26 cellular contexts compared by ENCODE assay signal in the genomic region with DNA sequence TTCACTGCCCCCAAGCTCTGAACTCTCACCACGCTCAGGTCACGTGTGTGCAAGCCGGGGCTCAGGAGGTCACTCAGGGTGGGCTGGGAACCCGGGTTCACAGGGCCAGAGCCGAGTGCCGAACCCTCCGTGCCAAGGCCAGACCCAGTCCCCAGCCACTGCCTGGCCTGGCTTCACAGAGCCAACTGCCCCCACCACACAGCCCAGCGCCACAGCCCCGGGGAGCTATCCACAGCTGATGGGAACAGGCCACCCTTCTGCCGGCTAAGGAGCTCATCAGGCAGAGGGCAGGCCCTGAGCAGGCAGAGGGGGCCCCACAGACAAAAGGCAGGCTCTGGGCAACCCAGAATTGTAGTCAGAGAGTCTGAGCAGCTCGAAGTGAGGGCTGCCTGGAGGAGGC.
A peak's percentile ranks its signal among the peaks of the same experiment; 100 is the strongest.
DNase-seq lines count a peak whose midpoint lies in the region; ATAC-seq, FAIRE-seq and TF ChIP-seq lines count a peak whose summit lies in the region.
"Had no signal": no experiment of that assay in that cellular context is flagged by ENCODE, and none has a peak within 500 bp of the region (broad histone marks: within the 10 kb centered on the region; RNA-seq: fewer than 3 reads in every experiment).

No MANE protein-coding gene starts in this region.

- H3K36me3 ChIP-seq in IMR-90 (ENCODE audit: control insufficient read depth, insufficient read depth, low read length) (no peaks in the 10 kb centered on the region), astrocyte (ENCODE audit: insufficient read depth, low read length) (no peaks in the 10 kb centered on the region), mesenchymal stem cell (ENCODE audit: control insufficient read depth in 1 of 2, insufficient read depth in 2 of 2, low read depth in 1 of 2, low read length in 2 of 2) (peaks cover 0 to 55% of the 10 kb centered on the region in 2 experiments), lower lobe of right lung (no peaks in the 10 kb centered on the region)
- H3K36me3 ChIP-seq: pancreas, Peyer's patch had no signal

- no peaks in the 10 kb centered on the region for H3K27me3 Mint-ChIP-seq in astrocyte (ENCODE audit: low read depth, unreplicated experiment)
- H3K27me3 Mint-ChIP-seq: naive B cell; stimulated activated naive CD8-positive, alpha-beta T cell treated with anti-CD3 and anti-CD28 coated beads, Interleukin-15, Interleukin-2, amounts not matched to agents 100 ng/mL and 50 ng/mL, for 24 hours had no signal

- peaks cover 8% of the 10 kb centered on the region for H3K36me3 Mint-ChIP-seq in astrocyte (ENCODE audit: low read depth, unreplicated experiment)
- H3K36me3 Mint-ChIP-seq: CD8-positive, alpha-beta memory T cell; naive B cell had no signal

- H3K14ac ChIP-seq in IMR-90 (replicated peaks; ENCODE audit: low read depth, low read length) (no peak overlapping the region), mesenchymal stem cell (ENCODE audit: low read length in 2 of 2) (peak overlapping the region in 1 of 2 experiments; percentile 19)

- DNase-seq in IMR-90 (no peak), astrocyte (ENCODE audit: low read depth) (no peak), mesenchymal stem cell (no peak), NCI-H524 treated with DMSO at 0.1 percent for 48 hours (lab: John Stamatoyannopoulos, UW) (no peak), lower lobe of right lung (no peak), pons (ENCODE audit: low spot score) (no peak)
- DNase-seq: activated naive CD4-positive, alpha-beta T cell treated with anti-CD3 and anti-CD28 coated beads, Interleukin-2, amount 50 U/mL, for 16 hours; AML-193; amygdala; CD8-positive, alpha-beta memory T cell; GF-D8; H9; Karpas-422; MV-4-11; naive B cell; NCI-H146; NCI-H2171 treated with DMSO at 0.1 percent for 48 hours; NCI-H526; pancreas; right cardiac atrium; T-helper 2 cell had no signal

- H3K56ac ChIP-seq in IMR-90 (ENCODE audit: extremely low read depth, insufficient read depth, low read length) = no peak overlapping the region

- H3K27me3 ChIP-seq in IMR-90 (ENCODE audit: control insufficient read depth, insufficient read depth, low read length) = no peaks in the 10 kb centered on the region
- no peaks in the 10 kb centered on the region for H3K27me3 ChIP-seq in astrocyte (ENCODE audit: insufficient read depth, low read length)
- no peaks in the 10 kb centered on the region for H3K27me3 ChIP-seq in mesenchymal stem cell (ENCODE audit: control insufficient read depth in 1 of 2, insufficient read depth in 1 of 2, low read length in 2 of 2)
- no peaks in the 10 kb centered on the region for H3K27me3 ChIP-seq in lower lobe of right lung (ENCODE audit: low read depth)
- H3K27me3 ChIP-seq: pancreas, Peyer's patch had no signal

- no TSS peak for BruUV-seq in IMR-90 (replicated peaks; lab: Mats Ljungman, UMichigan)

- TF ChIP-seq POLR2A in IMR-90 (IDR thresholded peaks at IDR 0.05; ENCODE audit: low read depth, low read length) = no peak

- no peak for TF ChIP-seq CTCF in IMR-90 (conservative IDR thresholded peaks at IDR 0.05; ENCODE audit: low read depth, low read length)
- TF ChIP-seq CTCF in astrocyte (IDR thresholded peaks at IDR 0.05; ENCODE audit: insufficient read depth, low read depth, low read length) = no peak
- TF ChIP-seq CTCF in lower lobe of right lung (IDR thresholded peaks at IDR 0.05) = no peak

- POLR2A ChIA-PET in IMR-90 (lab: Charles Lee; ENCODE audit: unreplicated experiment) = no interaction called here

- H4K8ac ChIP-seq in IMR-90 (ENCODE audit: low read depth in 2 of 2, low read length in 2 of 2) (no peak overlapping the region), mesenchymal stem cell (ENCODE audit: low read length) (peak overlapping the region; percentile 19)

- no peak overlapping the region for H2AFZ ChIP-seq in IMR-90 (replicated peaks; ENCODE audit: low read length, poor library complexity)
- H2AFZ ChIP-seq in astrocyte (ENCODE audit: low read depth, low read length) = no peak overlapping the region
- H2AFZ ChIP-seq in mesenchymal stem cell (ENCODE audit: low read depth, low read length) = no peak overlapping the region

- H3K4ac ChIP-seq in IMR-90 (ENCODE audit: low read depth, low read length) (no peak overlapping the region), mesenchymal stem cell (ENCODE audit: low read depth in 1 of 2, low read length in 2 of 2) (peak overlapping the region; percentile 10 to 50)

- no peaks in the 10 kb centered on the region for H3K9me3 ChIP-seq in IMR-90 (ENCODE audit: control insufficient read depth, insufficient read depth, low read length)
- no peaks in the 10 kb centered on the region for H3K9me3 ChIP-seq in astrocyte (ENCODE audit: insufficient read depth, low read depth, low read length)
- no peaks in the 10 kb centered on the region for H3K9me3 ChIP-seq in mesenchymal stem cell (ENCODE audit: control insufficient read depth, low read length)
- no peaks in the 10 kb centered on the region for H3K9me3 ChIP-seq in lower lobe of right lung
- H3K9me3 ChIP-seq: pancreas, Peyer's patch had no signal

- 92% methylated on average over 7 of the region's 11 CpGs; no CpG with 5 or more reads in 1 of the 2 experiments for WGBS in IMR-90 (ENCODE audit: extremely low coverage in 2 of 2, insufficient read length in 1 of 2), 2 experiments
- 87% methylated on average over 11 of the region's 11 CpGs for WGBS in mesenchymal stem cell

- peak overlapping the region; percentile 98 for H3K27ac Mint-ChIP-seq in astrocyte (ENCODE audit: unreplicated experiment)
- H3K27ac Mint-ChIP-seq: CD8-positive, alpha-beta memory T cell; stimulated activated naive CD8-positive, alpha-beta T cell treated with anti-CD3 and anti-CD28 coated beads, Interleukin-15, Interleukin-2, amounts not matched to agents 100 ng/mL and 50 ng/mL, for 24 hours had no signal

- H3K4me3 ChIP-seq in IMR-90 (ENCODE audit: insufficient read depth, low read depth, low read length) (no peak overlapping the region), astrocyte (ENCODE audit: insufficient read depth, low read depth, low read length) (no peak overlapping the region), mesenchymal stem cell (ENCODE audit: insufficient read depth in 1 of 2, low read depth in 1 of 2, low read length in 2 of 2) (no peak overlapping the region), lower lobe of right lung (no peak overlapping the region)
- H3K4me3 ChIP-seq: pancreas, Peyer's patch, SK-N-MC had no signal

- H2BK20ac ChIP-seq in IMR-90 (ENCODE audit: low read depth, low read length) = no peak overlapping the region

- no peak overlapping the region for H3K27ac ChIP-seq in IMR-90 (ENCODE audit: insufficient read depth, low read length)
- H3K27ac ChIP-seq in astrocyte (ENCODE audit: low read depth, low read length) = peak overlapping the region; percentile 98
- peak overlapping the region; percentile 91 for H3K27ac ChIP-seq in mesenchymal stem cell (ENCODE audit: low read length, poor library complexity, severe bottlenecking)
- no peak overlapping the region for H3K27ac ChIP-seq in lower lobe of right lung
- H3K27ac ChIP-seq: pancreas, Peyer's patch, SK-N-MC had no signal

- CTCF ChIA-PET in IMR-90 (lab: Yijun Ruan, JAX) = no interaction called here

- no peak for FAIRE-seq in astrocyte (lab: Jason Lieb, UNC)
- FAIRE-seq: endometrium, pancreas had no signal

- no peak overlapping the region for H4K91ac ChIP-seq in IMR-90 (ENCODE audit: insufficient read depth, low read depth, low read length)
- peak overlapping the region; percentile 72 for H4K91ac ChIP-seq in mesenchymal stem cell (ENCODE audit: low read length)

- H3K18ac ChIP-seq in IMR-90 (ENCODE audit: low read depth, low read length) = no peak overlapping the region
- H3K18ac ChIP-seq in mesenchymal stem cell (ENCODE audit: low read depth in 1 of 2, low read length in 2 of 2) = peak overlapping the region in 1 of 2 experiments; percentile 38

- H2BK120ac ChIP-seq in IMR-90 (ENCODE audit: low read depth, low read length) = no peak overlapping the region
- no peak overlapping the region for H2BK120ac ChIP-seq in mesenchymal stem cell (ENCODE audit: low read depth, low read length)

- H3K4me2 ChIP-seq in IMR-90 (ENCODE audit: low read depth, low read length) = no peak overlapping the region
- peak overlapping the region; percentile 74 for H3K4me2 ChIP-seq in astrocyte (ENCODE audit: low read length)
- H3K4me2 ChIP-seq in mesenchymal stem cell (ENCODE audit: low read length, poor library complexity, severe bottlenecking) = no peak overlapping the region

- in situ Hi-C loops in IMR-90 (cut with MboI; ENCODE audit: low sequenced_read_pairs) = no loop called here

- peaks cover 50% of the 10 kb centered on the region for H4K20me1 ChIP-seq in IMR-90 (ENCODE audit: insufficient read depth, low read length)
- peaks cover 3% of the 10 kb centered on the region for H4K20me1 ChIP-seq in astrocyte (ENCODE audit: insufficient read depth, low read length)

- no peak overlapping the region for H4K5ac ChIP-seq in IMR-90 (ENCODE audit: low read depth, low read length)

- peak overlapping the region; percentile 66 for H2AK9ac ChIP-seq in IMR-90 (replicated peaks; ENCODE audit: low read depth, low read length, poor library complexity)

- H3K9ac ChIP-seq in IMR-90 (ENCODE audit: low read depth, low read length) (no peak overlapping the region), astrocyte (ENCODE audit: low read length) (peak overlapping the region; percentile 88), mesenchymal stem cell (ENCODE audit: low read length) (no peak overlapping the region)

- no peaks in the 10 kb centered on the region for H3K9me3 Mint-ChIP-seq in astrocyte (ENCODE audit: unreplicated experiment)
- H3K9me3 Mint-ChIP-seq: CD8-positive, alpha-beta memory T cell; H9; naive B cell; stimulated activated naive CD8-positive, alpha-beta T cell treated with anti-CD3 and anti-CD28 coated beads, Interleukin-15, Interleukin-2, amounts not matched to agents 100 ng/mL and 50 ng/mL, for 24 hours had no signal

- peaks cover 80% of the 10 kb centered on the region for H3K79me2 ChIP-seq in astrocyte (ENCODE audit: insufficient read depth, low read length)

- H3K4me1 Mint-ChIP-seq in astrocyte (ENCODE audit: low read depth, unreplicated experiment) = peaks cover 31% of the 10 kb centered on the region

- H3K9me1 ChIP-seq in IMR-90 (ENCODE audit: insufficient read depth, low read length) = peaks cover 11% of the 10 kb centered on the region

- H2BK15ac ChIP-seq in IMR-90 (ENCODE audit: low read depth, low read length) (no peak overlapping the region), mesenchymal stem cell (ENCODE audit: low read depth, poor library complexity, severe bottlenecking) (no peak overlapping the region)

- H3K4me3 Mint-ChIP-seq in astrocyte (ENCODE audit: unreplicated experiment) = no peak overlapping the region
- H3K4me3 Mint-ChIP-seq: CD8-positive, alpha-beta memory T cell; H9; naive B cell; stimulated activated naive CD8-positive, alpha-beta T cell treated with anti-CD3 and anti-CD28 coated beads, Interleukin-15, Interleukin-2, amounts not matched to agents 100 ng/mL and 50 ng/mL, for 24 hours had no signal

- dilution Hi-C loops in IMR-90 (cut with HindIII; ENCODE audit: low sequenced_read_pairs, unreplicated experiment) = no loop called here

- TF ChIP-seq RAD21 in IMR-90 (IDR thresholded peaks at IDR 0.05; ENCODE audit: low read length) = no peak

- H2BK12ac ChIP-seq in mesenchymal stem cell (ENCODE audit: low read length in 2 of 2) = peak overlapping the region in 1 of 2 experiments; percentile 27

- H2BK5ac ChIP-seq in IMR-90 (ENCODE audit: low read depth, low read length, poor library complexity, severe bottlenecking) = no peak overlapping the region
- H2BK5ac ChIP-seq in mesenchymal stem cell (ENCODE audit: low read depth, low read length, poor library complexity, severe bottlenecking) = no peak overlapping the region

- H3K79me1 ChIP-seq in IMR-90 (ENCODE audit: low read depth in 1 of 2, low read length in 2 of 2) (peaks cover 31 to 84% of the 10 kb centered on the region in 2 experiments), mesenchymal stem cell (replicated peaks; ENCODE audit: low read length, poor library complexity, severe bottlenecking) (peaks cover 33% of the 10 kb centered on the region)

- intact Hi-C loops in IMR-90 (cut with micrococcal nuclease) = no loop called here
- intact Hi-C loops in lower lobe of right lung (cut with DNase I) = no loop called here

- no peak overlapping the region; the same call in 1 of the 2 replicates for H2AK5ac ChIP-seq in IMR-90 (ENCODE audit: low read depth, low read length)
- peak overlapping the region; percentile 65 for H2AK5ac ChIP-seq in mesenchymal stem cell (ENCODE audit: low read length, severe bottlenecking)

- no peak for ATAC-seq in IMR-90 (ENCODE audit: low read depth)
- ATAC-seq in lower lobe of right lung = no peak
- no peak for ATAC-seq in GM18870 (IDR thresholded peaks at IDR 0.05; ENCODE audit: unreplicated experiment)
- ATAC-seq: right cardiac atrium had no signal

- H3K4me1 ChIP-seq in IMR-90 (ENCODE audit: control insufficient read depth, insufficient read depth, low read length) = peaks cover 17% of the 10 kb centered on the region
- H3K4me1 ChIP-seq in astrocyte (ENCODE audit: insufficient read depth, low read length) = peaks cover 36% of the 10 kb centered on the region
- H3K4me1 ChIP-seq in mesenchymal stem cell (ENCODE audit: control insufficient read depth, insufficient read depth, low read depth, low read length) = peaks cover 65% of the 10 kb centered on the region
- H3K4me1 ChIP-seq in lower lobe of right lung = peaks cover 12% of the 10 kb centered on the region
- H3K4me1 ChIP-seq: Peyer's patch had no signal

- H3K23ac ChIP-seq in IMR-90 (ENCODE audit: low read depth, low read length) = no peak overlapping the region
- H3K23ac ChIP-seq in mesenchymal stem cell (ENCODE audit: low read length in 2 of 2) = no peak overlapping the region

Comparison
In these comparisons a context has a peak if more than half of its experiments do, and no peak if none do; other contexts are left out.
1. H3K27ac ChIP-seq: peak in astrocyte (single experiment) and mesenchymal stem cell (single experiment); none in IMR-90 (single experiment) and lower lobe of right lung (single experiment).